ENCODE assay signal across 11 cellular contexts in genomic region chr4:71130827-71131603, GRCh38.
A peak's percentile ranks its signal among the peaks of the same experiment; 100 is the strongest.
DNase-seq lines count a peak whose midpoint lies in the region; ATAC-seq, FAIRE-seq and TF ChIP-seq lines count a peak whose summit lies in the region.
"Had no signal": no experiment of that assay in that cellular context is flagged by ENCODE, and none has a peak within 500 bp of the region (broad histone marks: within the 10 kb centered on the region; RNA-seq: fewer than 3 reads in every experiment).

No MANE protein-coding gene starts in this region.

- ATAC-seq in pancreas, result peak in 3 of 4 donors; percentile 19 to 66 (median 54)
- ATAC-seq in GM18861 (IDR thresholded peaks at IDR 0.05; ENCODE audit: unreplicated experiment), result no peak

- no peaks in the 10 kb centered on the region for H3K9me3 Mint-ChIP-seq in activated CD4-positive, alpha-beta memory T cell treated with anti-CD3 and anti-CD28 coated beads for 36 hours
- H3K9me3 Mint-ChIP-seq: activated B cell treated with CpG ODN at 0.5 μM for 24 hours had no signal

- no peak overlapping the region for H3K4me3 Mint-ChIP-seq in activated CD4-positive, alpha-beta memory T cell treated with anti-CD3 and anti-CD28 coated beads for 36 hours
- H3K4me3 Mint-ChIP-seq: activated B cell treated with CpG ODN at 0.5 μM for 24 hours had no signal

- 58 to 62% methylated on average over 9 of the region's 9 CpGs for WGBS in pancreas, 2 donors

- BruUV-seq in PC-9 (replicated peaks; lab: Mats Ljungman, UMichigan), result no TSS peak

- H3K4me3 ChIP-seq in dorsolateral prefrontal cortex (peak overlapping the region in 29 of 59 donors; percentile 0 to 49 (median 17)), pancreas (no peak overlapping the region), H7 (ENCODE audit: insufficient read depth, low read depth, low read length) (no peak overlapping the region), PC-9 (no peak overlapping the region)

- POLR2A ChIA-PET in PC-9 (lab: Charles Lee; ENCODE audit: unreplicated experiment), result interaction anchor here (0.6 kb wide), 1 partner anchor 817 kb away, joined by 5 read pairs; no protein-coding TSS in a partner anchor
- POLR2A ChIA-PET in activated CD4-positive, alpha-beta memory T cell treated with anti-CD3 and anti-CD28 coated beads for 36 hours (lab: Charles Lee), result no interaction called here

- H3K4me1 ChIP-seq in pancreas, result peaks cover 0 to 9% (median 4%) of the 10 kb centered on the region in 3 donors
- 0 out of 2 replicates have a peak, but pooled peaks cover 9% of the 10 kb centered on the region for H3K4me1 ChIP-seq in PC-9 (replicated peaks; ENCODE audit: insufficient read depth)

- H3K27me3 Mint-ChIP-seq in activated CD4-positive, alpha-beta memory T cell treated with anti-CD3 and anti-CD28 coated beads for 36 hours, result no peaks in the 10 kb centered on the region

- no peaks in the 10 kb centered on the region for H3K9me2 ChIP-seq in PC-9 (ENCODE audit: insufficient read depth)

- H2AFZ ChIP-seq in PC-9, result no peak overlapping the region

- no peaks in the 10 kb centered on the region for H4K20me1 ChIP-seq in PC-9 (ENCODE audit: insufficient read depth)

- H3F3A ChIP-seq in PC-9 (ENCODE audit: insufficient read depth, low read depth), result no peaks in the 10 kb centered on the region

- no peak overlapping the region for H3K27ac Mint-ChIP-seq in activated CD4-positive, alpha-beta memory T cell treated with anti-CD3 and anti-CD28 coated beads for 36 hours
- H3K27ac Mint-ChIP-seq: activated B cell treated with CpG ODN at 0.5 μM for 24 hours had no signal

- H3K27ac ChIP-seq in dorsolateral prefrontal cortex, result peak overlapping the region in 1 of 59 donors; percentile 23
- no peak overlapping the region for H3K27ac ChIP-seq in pancreas
- no peak overlapping the region for H3K27ac ChIP-seq in PC-9
- H3K27ac ChIP-seq: HL-60 had no signal

- H3K36me3 ChIP-seq in pancreas, result no peaks in the 10 kb centered on the region
- H3K36me3 ChIP-seq in H7 (replicated peaks; ENCODE audit: control insufficient read depth, insufficient read depth, low read length), result no peaks in the 10 kb centered on the region
- no peaks in the 10 kb centered on the region for H3K36me3 ChIP-seq in PC-9 (ENCODE audit: low read depth)

- H3K27me3 ChIP-seq in dorsolateral prefrontal cortex, result no peaks in the 10 kb centered on the region
- H3K27me3 ChIP-seq in pancreas, result no peaks in the 10 kb centered on the region
- H3K27me3 ChIP-seq in H7 (ENCODE audit: control insufficient read depth, insufficient read depth, low read length), result no peaks in the 10 kb centered on the region
- no peaks in the 10 kb centered on the region for H3K27me3 ChIP-seq in PC-9 (ENCODE audit: insufficient read depth, low read depth)

- H3K4me2 ChIP-seq in PC-9, result no peak overlapping the region

- FAIRE-seq in D721Med (lab: Jason Lieb, UNC) (no peak), pancreas (lab: Jason Lieb, UNC) (no peak)

- intact Hi-C loops in dorsolateral prefrontal cortex (cut with DNase I), result no loop called here
- intact Hi-C loops in pancreas (cut with DNase I), result no loop called here
- intact Hi-C loops in PC-9 (cut with micrococcal nuclease; ENCODE audit: unreplicated experiment), result no loop called here
- intact Hi-C loops in activated CD4-positive, alpha-beta memory T cell treated with anti-CD3 and anti-CD28 coated beads for 36 hours (cut with micrococcal nuclease), result no loop called here

- H3K36me3 Mint-ChIP-seq in activated CD4-positive, alpha-beta memory T cell treated with anti-CD3 and anti-CD28 coated beads for 36 hours, result no peaks in the 10 kb centered on the region

- no peaks in the 10 kb centered on the region for H3K4me1 Mint-ChIP-seq in activated CD4-positive, alpha-beta memory T cell treated with anti-CD3 and anti-CD28 coated beads for 36 hours (ENCODE audit: low read depth)
- H3K4me1 Mint-ChIP-seq: activated B cell treated with CpG ODN at 0.5 μM for 24 hours had no signal

- no peaks in the 10 kb centered on the region for H3K79me2 ChIP-seq in PC-9 (ENCODE audit: low read depth)

- H3K9me3 ChIP-seq in pancreas, result no peaks in the 10 kb centered on the region
- no peaks in the 10 kb centered on the region; the same call in 1 of the 2 replicates for H3K9me3 ChIP-seq in PC-9 (ENCODE audit: insufficient read depth, low read depth)

- CTCF ChIA-PET in PC-9 (lab: Charles Lee), result no interaction called here
- CTCF ChIA-PET in activated CD4-positive, alpha-beta memory T cell treated with anti-CD3 and anti-CD28 coated beads for 36 hours (lab: Charles Lee), result interaction anchor here (0.5 kb wide), 1 partner anchor 47 kb away, joined by 3 read pairs; no protein-coding TSS in a partner anchor

- no peak for DNase-seq in D721Med (ENCODE audit: insufficient read length, low spot score)
- DNase-seq in NCI-H1105 treated with DMSO at 0.1 percent for 48 hours (lab: John Stamatoyannopoulos, UW), result peak; percentile 49
- no peak for DNase-seq in dorsolateral prefrontal cortex
- DNase-seq in pancreas, result no peak
- DNase-seq in H7, result no peak
- no peak for DNase-seq in PC-9
- no peak for DNase-seq in activated CD4-positive, alpha-beta memory T cell treated with anti-CD3 and anti-CD28 coated beads for 36 hours
- DNase-seq: activated B cell treated with CpG ODN at 0.5 μM for 24 hours; NK-92 treated with Interleukin-12 subunit alpha and Interleukin-12 subunit beta, amount 100 ng/mL, for 24 hours had no signal

- TF ChIP-seq CTCF in D721Med (IDR thresholded peaks at IDR 0.05; ENCODE audit: insufficient read depth, missing control alignments) (peak; percentile 18), dorsolateral prefrontal cortex (IDR thresholded peaks at IDR 0.05 in 54 of 56, conservative IDR thresholded peaks at IDR 0.05 in 2 of 56; ENCODE audit: low read depth in 1 of 56, partially characterized antibody in 56 of 56) (peak in 29 of 56 donors; percentile 4 to 50 (median 22)), pancreas (IDR thresholded peaks at IDR 0.05) (no peak), PC-9 (conservative IDR thresholded peaks at IDR 0.05) (no peak)

Comparison
In these comparisons a context has a peak if more than half of its experiments do, and no peak if none do; other contexts are left out.
1. CTCF ChIP-seq: peak in D721Med (single experiment) and dorsolateral prefrontal cortex (29 of 56); none in pancreas (0 of 4) and PC-9 (single experiment).